3 cellular contexts compared by ENCODE assay signal in genomic region chr2:113507394-113508140, GRCh38. TPM values are rescaled to one million over a fixed set of nuclear protein-coding genes. Genes with fewer than 3 reads are reported as not detected.
"Had no signal": no experiment of that assay in that cellular context is flagged by ENCODE, and none has a peak within 500 bp of the region (broad histone marks: within the 10 kb centered on the region; RNA-seq: fewer than 3 reads in every experiment).

No MANE protein-coding gene starts in this region.

RNA-seq across cellular contexts. Expression of gene FOXD4L1, which starts 9.1 kb away (rescaled TPM):
- total RNA-seq: astrocyte, cardiac septum, endothelial cell of umbilical vein had no signal
